In the genomic region with DNA sequence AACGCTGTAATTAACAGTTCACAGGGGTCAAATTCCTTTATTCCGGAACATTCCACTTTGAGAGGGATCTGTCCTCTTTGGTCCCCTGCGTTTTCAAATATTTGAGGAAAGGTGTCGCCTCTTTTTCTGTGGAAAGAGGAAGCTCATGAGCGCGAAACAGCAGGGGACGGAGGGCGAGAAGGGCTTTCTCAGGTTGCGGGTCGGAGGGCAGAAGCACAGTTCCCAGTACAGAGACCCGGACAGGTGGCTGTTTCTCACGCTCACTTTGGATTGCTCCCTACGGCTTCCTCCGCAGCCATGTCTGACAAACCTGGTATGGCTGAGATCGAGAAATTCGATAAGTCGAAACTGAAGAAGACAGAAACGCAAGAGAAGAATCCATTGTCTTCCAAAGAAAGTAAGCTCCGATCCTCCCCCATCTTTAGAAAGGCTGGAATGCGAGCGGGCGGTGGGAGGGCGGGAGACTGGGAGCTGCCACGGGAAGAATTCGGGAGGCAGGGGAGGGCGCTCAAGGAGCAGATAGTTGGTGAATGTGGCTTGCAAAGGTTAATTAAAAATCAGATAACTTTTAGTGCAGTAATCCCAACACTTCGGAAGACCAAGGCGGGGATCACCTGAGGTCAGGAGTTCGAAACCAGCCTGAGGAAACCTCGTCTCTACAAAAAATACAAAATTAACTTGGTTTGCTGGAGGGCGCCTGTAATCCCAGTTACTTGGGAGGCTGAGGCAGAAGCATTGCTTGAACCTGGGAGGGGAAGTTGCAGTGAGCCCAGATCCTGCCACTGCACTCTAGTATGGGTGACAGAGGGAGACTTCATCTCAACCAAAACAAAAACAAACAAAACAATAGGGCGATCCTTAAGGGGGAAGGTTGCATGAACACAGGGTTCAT, we compare ENCODE assay signal across 8 cellular contexts.
A peak's percentile ranks its signal among the peaks of the same experiment; 100 is the strongest.
DNase-seq lines count a peak whose midpoint lies in the region; ATAC-seq and TF ChIP-seq lines count a peak whose summit lies in the region.

No MANE protein-coding gene starts in this region.

- peak overlapping the region; percentile 99 to 100 for H3K27ac Mint-ChIP-seq in effector memory CD8-positive, alpha-beta T cell

- H3K27me3 Mint-ChIP-seq in effector memory CD8-positive, alpha-beta T cell, result no peaks in the 10 kb centered on the region

- DNase-seq in GM10248 (ENCODE audit: extremely low spot score) (peak; percentile 3), NCI-H2171 treated with DMSO at 0.1 percent for 48 hours (lab: John Stamatoyannopoulos, UW) (peak; percentile 68), nucleus accumbens (lab: John Stamatoyannopoulos, UW) (peak in 29 of 56 donors; percentile 0 to 78 (median 18)), ACHN (no peak), NOMO-1 treated with DMSO at 0.1 percent for 48 hours (lab: John Stamatoyannopoulos, UW; ENCODE audit: unreplicated experiment) (no peak)
- DNase-seq in effector memory CD8-positive, alpha-beta T cell, result peak; percentile 10 to 23 (median 10)

- no peak for TF ChIP-seq CTCF in GM10248 (IDR thresholded peaks at IDR 0.05; ENCODE audit: control extremely low read depth, extremely low read depth, low read depth, missing control alignments)

- POLR2A ChIA-PET in GM10248 (lab: Yijun Ruan, JAX), result interaction anchor here (0.7 to 0.8 kb wide), 2 partner anchors 10 to 69 kb away, joined by 3 read pairs; no protein-coding TSS in a partner anchor

- H3K9me3 Mint-ChIP-seq in effector memory CD8-positive, alpha-beta T cell, result no peaks in the 10 kb centered on the region

- CTCF ChIA-PET in GM10248 (lab: Yijun Ruan, JAX), result interaction anchor here (1.1 kb wide), 1 partner anchor 203 kb away, joined by 3 read pairs; no protein-coding TSS in a partner anchor

- peak; percentile 18 for ATAC-seq in effector memory CD8-positive, alpha-beta T cell (replicated peaks)
- ATAC-seq in HG02970 (IDR thresholded peaks at IDR 0.05; ENCODE audit: low FRiP score, unreplicated experiment) (no peak), GM19463 (IDR thresholded peaks at IDR 0.05; ENCODE audit: unreplicated experiment) (no peak)

- in situ Hi-C loops in ACHN (cut with HindIII; ENCODE audit: low pct_ligation_motif_present, low pct_unique_long_range_greater_than_20kb, low sequenced_read_pairs), result no loop called here

- peaks cover 19% of the 10 kb centered on the region for H3K36me3 Mint-ChIP-seq in effector memory CD8-positive, alpha-beta T cell (ENCODE audit: insufficient read depth)

- peak overlapping the region; percentile 93 to 96 for H3K4me3 Mint-ChIP-seq in effector memory CD8-positive, alpha-beta T cell

- H3K4me1 Mint-ChIP-seq in effector memory CD8-positive, alpha-beta T cell (ENCODE audit: low read depth in 2 of 2), result peaks cover 10 to 25% of the 10 kb centered on the region in 2 donors

Comparison
In these comparisons a context has a peak if more than half of its experiments do, and no peak if none do; other contexts are left out.
1. DNase-seq: peak in GM10248 (single experiment), NCI-H2171 treated with DMSO at 0.1 percent for 48 hours (single experiment), effector memory CD8-positive, alpha-beta T cell (3 of 3) and nucleus accumbens (29 of 56); none in ACHN (single experiment) and NOMO-1 treated with DMSO at 0.1 percent for 48 hours (single experiment).